ENCODE assay signal across 8 cellular contexts in genomic region chr1:226424228-226425003, GRCh38. TPM values are rescaled to one million over a fixed set of nuclear protein-coding genes. Genes with fewer than 3 reads are reported as not detected.
DNase-seq lines count a peak whose midpoint lies in the region; ATAC-seq and TF ChIP-seq lines count a peak whose summit lies in the region.

No MANE protein-coding gene starts in this region.

- peaks cover 0 to 16% (median 10%) of the 10 kb centered on the region in 6 donors for H3K4me1 ChIP-seq in spleen

- H3K4me3 Mint-ChIP-seq in activated CD8-positive, alpha-beta memory T cell treated with anti-CD3 and anti-CD28 coated beads, Interleukin-2, amount 10 ng/mL, durations not matched to agents 7 days and 5 days = no peak overlapping the region

- DNase-seq in COLO829 (ENCODE audit: low spot score) (peak; percentile 64), NCI-H2107 treated with DMSO at 0.1 percent for 48 hours (lab: John Stamatoyannopoulos, UW; ENCODE audit: unreplicated experiment) (peak; percentile 86), left ventricle myocardium superior (no peak), spleen (no peak)
- no peak for DNase-seq in activated CD8-positive, alpha-beta memory T cell treated with anti-CD3 and anti-CD28 coated beads, Interleukin-2, amount 10 ng/mL, durations not matched to agents 7 days and 5 days
- no peak for DNase-seq in stimulated activated CD4-positive, alpha-beta T cell treated with anti-CD3 and anti-CD28 coated beads, Interleukin-1b, Interleukin-23, amount 100 ng/mL, for 48 hours

- H3K4me1 Mint-ChIP-seq in activated CD8-positive, alpha-beta memory T cell treated with anti-CD3 and anti-CD28 coated beads, Interleukin-2, amount 10 ng/mL, durations not matched to agents 7 days and 5 days = peaks cover 8% of the 10 kb centered on the region

- CTCF ChIA-PET in activated CD8-positive, alpha-beta memory T cell treated with anti-CD3 and anti-CD28 coated beads, Interleukin-2, amount 10 ng/mL, durations not matched to agents 7 days and 5 days (lab: Charles Lee) = interaction anchor here (0.7 to 8.0 kb wide), 16 partner anchors 9 to 404 kb away, joined by 3 to 76 read pairs (median 3); partner anchors contain the start of genes PARP1 and STUM

- H3K36me3 Mint-ChIP-seq in activated CD8-positive, alpha-beta memory T cell treated with anti-CD3 and anti-CD28 coated beads, Interleukin-2, amount 10 ng/mL, durations not matched to agents 7 days and 5 days = no peaks in the 10 kb centered on the region

- no peaks in the 10 kb centered on the region for H3K9me3 Mint-ChIP-seq in activated CD8-positive, alpha-beta memory T cell treated with anti-CD3 and anti-CD28 coated beads, Interleukin-2, amount 10 ng/mL, durations not matched to agents 7 days and 5 days (ENCODE audit: low read depth)

- no peak overlapping the region for H3K4me3 ChIP-seq in spleen

- no peak for TF ChIP-seq POLR2A in spleen (IDR thresholded peaks at IDR 0.05)

- no peaks in the 10 kb centered on the region for H3K36me3 ChIP-seq in spleen

- peaks cover 8% of the 10 kb centered on the region for H3K27me3 Mint-ChIP-seq in activated CD8-positive, alpha-beta memory T cell treated with anti-CD3 and anti-CD28 coated beads, Interleukin-2, amount 10 ng/mL, durations not matched to agents 7 days and 5 days

- 77 to 83% (median 80%) methylated on average over 8 of the region's 8 CpGs for WGBS in spleen, 5 donors

- peak in 10 of 11 experiments; percentile 7 to 62 (median 52) for TF ChIP-seq CTCF in spleen (IDR thresholded peaks at IDR 0.05 in 8 of 11, conservative IDR thresholded peaks at IDR 0.05 in 3 of 11)

- peak overlapping the region in 2 of 8 donors; percentile 31 to 50 for H3K27ac ChIP-seq in spleen

- H3K27ac Mint-ChIP-seq in activated CD8-positive, alpha-beta memory T cell treated with anti-CD3 and anti-CD28 coated beads, Interleukin-2, amount 10 ng/mL, durations not matched to agents 7 days and 5 days = no peak overlapping the region

- H3K9me3 ChIP-seq in spleen = no peaks in the 10 kb centered on the region

- H3K27me3 ChIP-seq in spleen (replicated peaks in 1 of 7) = no peaks in the 10 kb centered on the region

- intact Hi-C loops in left ventricle myocardium superior (cut with micrococcal nuclease) = no loop called here
- intact Hi-C loops in spleen (cut with DNase I; ENCODE audit: low total_unique reads) = loop anchor here (10.0 kb wide), 1 partner anchor 180 kb away; no protein-coding TSS in a partner anchor

- ATAC-seq in GM19455 (IDR thresholded peaks at IDR 0.05; ENCODE audit: unreplicated experiment) (peak; percentile 42), left ventricle myocardium superior (peak; percentile 86), GM21825 (IDR thresholded peaks at IDR 0.05; ENCODE audit: unreplicated experiment) (no peak)
- peak; percentile 73 for ATAC-seq in activated CD8-positive, alpha-beta memory T cell treated with anti-CD3 and anti-CD28 coated beads, Interleukin-2, amount 10 ng/mL, durations not matched to agents 7 days and 5 days

RNA-seq across cellular contexts. Expression of gene PARP1, which starts 16.5 kb away (rescaled TPM):
- total RNA-seq in activated CD8-positive, alpha-beta memory T cell treated with anti-CD3 and anti-CD28 coated beads, Interleukin-2, amount 10 ng/mL, durations not matched to agents 7 days and 5 days = 100 to 1,000 TPM; 185 to 207 TPM
- total RNA-seq in left ventricle myocardium superior (140 TPM), spleen (100 to 1,000 TPM; 119 to 213 (median 134) TPM)
- polyA plus RNA-seq in spleen = 10 to 100 TPM; 39.2 to 71.8 (median 69.7) TPM

Comparison
In these comparisons a context has a peak if more than half of its experiments do, and no peak if none do; other contexts are left out.
1. DNase-seq: peak in COLO829 (single experiment) and NCI-H2107 treated with DMSO at 0.1 percent for 48 hours (single experiment); none in activated CD8-positive, alpha-beta memory T cell treated with anti-CD3 and anti-CD28 coated beads, Interleukin-2, amount 10 ng/mL, durations not matched to agents 7 days and 5 days (single experiment), left ventricle myocardium superior (single experiment), spleen (single experiment) and stimulated activated CD4-positive, alpha-beta T cell treated with anti-CD3 and anti-CD28 coated beads, Interleukin-1b, Interleukin-23, amount 100 ng/mL, for 48 hours (single experiment).